Comparison of ENCODE assay signal across 11 cellular contexts in genomic region chrX:150864127-150864526, GRCh38.
"Had no signal": no experiment of that assay in that cellular context is flagged by ENCODE, and none has a peak within 500 bp of the region (broad histone marks: within the 10 kb centered on the region; RNA-seq: fewer than 3 reads in every experiment).

No MANE protein-coding gene starts in this region.

- H3K9me3 ChIP-seq: HAP-1 had no signal

- H3K9ac ChIP-seq: GM23248 had no signal

- ATAC-seq: GM23338, HCT116 had no signal

- H3K4me2 ChIP-seq: GM23338 had no signal

- FAIRE-seq: H1, H54 had no signal

- H3K4me3 ChIP-seq: GM23248, GM23338, HAP-1 had no signal

- H3K4me1 ChIP-seq: HAP-1 had no signal

- H2AFZ ChIP-seq: GM23248, GM23338 had no signal

- H3K36me3 ChIP-seq: HAP-1 had no signal

- H3K27ac ChIP-seq: GM23248 had no signal

- DNase-seq: GM23248, GOT3, H7, H9, HCEC 1CT, HFFc6 had no signal
